In genomic region chr3:172615296-172615695, GRCh38 we compare ENCODE assay signal across 17 cellular contexts.
DNase-seq lines count a peak whose midpoint lies in the region; ATAC-seq and TF ChIP-seq lines count a peak whose summit lies in the region.
"Had no signal": no experiment of that assay in that cellular context is flagged by ENCODE, and none has a peak within 500 bp of the region (broad histone marks: within the 10 kb centered on the region; RNA-seq: fewer than 3 reads in every experiment).

No MANE protein-coding gene starts in this region.

- H3K9me3 Mint-ChIP-seq in activated CD8-positive, alpha-beta T cell treated with anti-CD3 and anti-CD28 coated beads, Interleukin-2, amount 10 ng/mL, durations not matched to agents 7 days and 5 days (ENCODE audit: insufficient read depth), result peaks cover 20% of the 10 kb centered on the region
- peaks cover 7% of the 10 kb centered on the region for H3K9me3 Mint-ChIP-seq in activated CD8-positive, alpha-beta T cell treated with anti-CD3 and anti-CD28 coated beads for 36 hours
- peaks cover 4% of the 10 kb centered on the region in 2 donors for H3K9me3 Mint-ChIP-seq in natural killer cell

- H3K27ac Mint-ChIP-seq in activated CD8-positive, alpha-beta T cell treated with anti-CD3 and anti-CD28 coated beads, Interleukin-2, amount 10 ng/mL, durations not matched to agents 7 days and 5 days, result peak overlapping the region; percentile 65
- H3K27ac Mint-ChIP-seq in activated CD8-positive, alpha-beta T cell treated with anti-CD3 and anti-CD28 coated beads for 36 hours, result no peak overlapping the region
- peak overlapping the region; percentile 83 to 87 for H3K27ac Mint-ChIP-seq in natural killer cell

- POLR2A ChIA-PET in activated CD8-positive, alpha-beta T cell treated with anti-CD3 and anti-CD28 coated beads, Interleukin-2, amount 10 ng/mL, durations not matched to agents 7 days and 5 days (lab: Charles Lee), result no interaction called here
- POLR2A ChIA-PET in activated CD8-positive, alpha-beta T cell treated with anti-CD3 and anti-CD28 coated beads for 36 hours (lab: Charles Lee), result no interaction called here

- ATAC-seq in activated CD8-positive, alpha-beta T cell treated with anti-CD3 and anti-CD28 coated beads, Interleukin-2, amount 10 ng/mL, durations not matched to agents 7 days and 5 days, result no peak
- no peak for ATAC-seq in activated CD8-positive, alpha-beta T cell treated with anti-CD3 and anti-CD28 coated beads for 36 hours
- ATAC-seq in esophagus mucosa, result peak; percentile 22
- no peak for ATAC-seq in natural killer cell
- ATAC-seq in HG02885 (IDR thresholded peaks at IDR 0.05; ENCODE audit: poor library complexity, unreplicated experiment), result no peak
- ATAC-seq in HG03342 (IDR thresholded peaks at IDR 0.05; ENCODE audit: unreplicated experiment), result no peak

- intact Hi-C loops in activated CD8-positive, alpha-beta T cell treated with anti-CD3 and anti-CD28 coated beads for 36 hours (cut with micrococcal nuclease), result no loop called here
- intact Hi-C loops in natural killer cell (cut with micrococcal nuclease), result no loop called here

- no peaks in the 10 kb centered on the region for H3K36me3 ChIP-seq in KOPT-K1 (ENCODE audit: insufficient read depth, low read length)

- no peak overlapping the region for H3K4me3 Mint-ChIP-seq in activated CD8-positive, alpha-beta T cell treated with anti-CD3 and anti-CD28 coated beads, Interleukin-2, amount 10 ng/mL, durations not matched to agents 7 days and 5 days
- no peak overlapping the region for H3K4me3 Mint-ChIP-seq in activated CD8-positive, alpha-beta T cell treated with anti-CD3 and anti-CD28 coated beads for 36 hours
- no peak overlapping the region for H3K4me3 Mint-ChIP-seq in natural killer cell

- H3K27me3 Mint-ChIP-seq in activated CD8-positive, alpha-beta T cell treated with anti-CD3 and anti-CD28 coated beads, Interleukin-2, amount 10 ng/mL, durations not matched to agents 7 days and 5 days (ENCODE audit: low read depth), result no peaks in the 10 kb centered on the region
- no peaks in the 10 kb centered on the region for H3K27me3 Mint-ChIP-seq in activated CD8-positive, alpha-beta T cell treated with anti-CD3 and anti-CD28 coated beads for 36 hours
- H3K27me3 Mint-ChIP-seq in natural killer cell (ENCODE audit: low read depth in 2 of 2), result no peaks in the 10 kb centered on the region

- CTCF ChIA-PET in activated CD8-positive, alpha-beta T cell treated with anti-CD3 and anti-CD28 coated beads, Interleukin-2, amount 10 ng/mL, durations not matched to agents 7 days and 5 days (lab: Charles Lee), result interaction anchor here (1.1 to 2.2 kb wide), 4 partner anchors 10 to 283 kb away, joined by 3 to 8 read pairs (median 5); no protein-coding TSS in a partner anchor
- CTCF ChIA-PET in activated CD8-positive, alpha-beta T cell treated with anti-CD3 and anti-CD28 coated beads for 36 hours (lab: Charles Lee), result interaction anchor here (1.9 to 3.7 kb wide), 3 partner anchors 12 to 283 kb away, joined by 5 to 12 read pairs (median 9); no protein-coding TSS in a partner anchor

- TF ChIP-seq CTCF in activated CD8-positive, alpha-beta T cell treated with anti-CD3 and anti-CD28 coated beads for 36 hours (IDR thresholded peaks at IDR 0.05), result no peak
- TF ChIP-seq CTCF in natural killer cell (IDR thresholded peaks at IDR 0.05), result no peak

- H3K9me3 ChIP-seq in KOPT-K1 (ENCODE audit: insufficient read depth, low read length, poor library complexity, severe bottlenecking), result peaks cover 39% of the 10 kb centered on the region

- peaks cover 19% of the 10 kb centered on the region for H3K4me1 Mint-ChIP-seq in activated CD8-positive, alpha-beta T cell treated with anti-CD3 and anti-CD28 coated beads, Interleukin-2, amount 10 ng/mL, durations not matched to agents 7 days and 5 days (ENCODE audit: low read depth)
- peaks cover 9% of the 10 kb centered on the region for H3K4me1 Mint-ChIP-seq in activated CD8-positive, alpha-beta T cell treated with anti-CD3 and anti-CD28 coated beads for 36 hours (ENCODE audit: low read depth)
- H3K4me1 Mint-ChIP-seq in natural killer cell, result peaks cover 21 to 25% of the 10 kb centered on the region in 2 donors

- peak overlapping the region; percentile 56 for H3K27ac ChIP-seq in KOPT-K1 (ENCODE audit: low read depth, low read length, poor library complexity, severe bottlenecking)
- H3K27ac ChIP-seq: BLaER1 treated with 17β-estradiol and CSF1 and Interleukin-3, amounts not matched to agents 10 nM and 100 nM; KMS-11 had no signal

- H3K36me3 Mint-ChIP-seq in activated CD8-positive, alpha-beta T cell treated with anti-CD3 and anti-CD28 coated beads, Interleukin-2, amount 10 ng/mL, durations not matched to agents 7 days and 5 days (ENCODE audit: low read depth), result peaks cover 6% of the 10 kb centered on the region
- no peaks in the 10 kb centered on the region for H3K36me3 Mint-ChIP-seq in activated CD8-positive, alpha-beta T cell treated with anti-CD3 and anti-CD28 coated beads for 36 hours (ENCODE audit: low read depth)
- H3K36me3 Mint-ChIP-seq in natural killer cell, result peaks cover 8% of the 10 kb centered on the region

- DNase-seq in activated CD8-positive, alpha-beta T cell treated with anti-CD3 and anti-CD28 coated beads, Interleukin-2, amount 10 ng/mL, durations not matched to agents 7 days and 5 days, result no peak
- no peak for DNase-seq in activated CD8-positive, alpha-beta T cell treated with anti-CD3 and anti-CD28 coated beads for 36 hours
- DNase-seq in natural killer cell, result no peak
- no peak for DNase-seq in retina
- DNase-seq: DMS79 treated with DMSO at 0.1 percent for 48 hours, GOT3, NCI-H1092 treated with DMSO at 0.1 percent for 48 hours, NCI-H2081 treated with DMSO at 0.1 percent for 48 hours, NCI-H510A, NCI-H774, RPMI8226 had no signal
